ENCODE assay signal across 7 cellular contexts in the genomic region with DNA sequence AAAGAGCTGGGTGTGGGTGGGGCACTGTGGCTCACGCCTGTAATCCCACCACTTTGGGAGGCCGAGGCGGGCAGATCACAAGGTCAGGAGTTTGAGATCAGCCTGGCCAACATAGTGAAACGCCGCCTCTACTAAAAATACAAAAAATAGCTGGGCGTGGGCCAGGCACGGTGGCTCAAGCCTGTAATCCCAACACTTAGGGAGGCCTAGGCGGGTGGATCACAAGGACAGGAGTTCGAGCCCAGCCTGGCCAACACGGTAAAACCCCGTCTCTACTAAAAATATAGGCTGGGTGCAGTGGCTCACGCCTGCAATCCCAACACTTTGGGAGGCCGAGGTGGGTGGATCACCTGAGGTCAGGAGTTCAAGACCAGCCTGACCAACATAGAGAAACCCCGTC. TPM values are rescaled to one million over a fixed set of nuclear protein-coding genes. Genes with fewer than 3 reads are reported as not detected.
A peak's percentile ranks its signal among the peaks of the same experiment; 100 is the strongest.
DNase-seq lines count a peak whose midpoint lies in the region; ATAC-seq and TF ChIP-seq lines count a peak whose summit lies in the region.
"Not testable (repeated sequence)": the region's sequence is repeated elsewhere in the genome, so short reads cannot be mapped to it uniquely, and the experiment has no call there.

No MANE protein-coding gene starts in this region.

- H3K27me3 Mint-ChIP-seq in MCF 10A (ENCODE audit: insufficient read depth, unreplicated experiment); naive B cell: not testable (repeated sequence)

- peaks cover 14% of the 10 kb centered on the region for H3K4me1 Mint-ChIP-seq in MCF 10A (ENCODE audit: insufficient read depth, unreplicated experiment)
- peaks cover 46 to 75% (median 73%) of the 10 kb centered on the region in 3 donors for H3K4me1 Mint-ChIP-seq in naive B cell

- TSS peak; percentile 10 for BruUV-seq in MCF 10A (replicated peaks; lab: Mats Ljungman, UMichigan)

- CTCF ChIA-PET in HEK293 (lab: Yijun Ruan, JAX), result not testable (repeated sequence)
- CTCF ChIA-PET in MCF 10A (lab: Yijun Ruan, JAX), result interaction anchor here (0.6 to 1.5 kb wide), 3 partner anchors 8 to 207 kb away, joined by 3 to 6 read pairs (median 3); no protein-coding TSS in a partner anchor

- not testable (repeated sequence) for H3K9me3 ChIP-seq in HEK293 (ENCODE audit: control insufficient read depth, insufficient read depth, low read depth, low read length); RWPE2 (ENCODE audit: severe bottlenecking); left ventricle myocardium inferior (replicated peaks); spleen

- not testable (repeated sequence) for TF ChIP-seq CTCF in HEK293 (tag by site-specific recombination; IDR thresholded peaks at IDR 0.05); RWPE2 (IDR thresholded peaks at IDR 0.05; ENCODE audit: poor library complexity, severe bottlenecking); MCF 10A (IDR thresholded peaks at IDR 0.05; ENCODE audit: unreplicated experiment); left ventricle myocardium inferior (IDR thresholded peaks at IDR 0.05; ENCODE audit: borderline replicate concordance); spleen (IDR thresholded peaks at IDR 0.05 in 8 of 11, conservative IDR thresholded peaks at IDR 0.05 in 3 of 11)

- ATAC-seq in RWPE2 (ENCODE audit: low read depth); naive B cell (ENCODE audit: low read depth in 2 of 2): not testable (repeated sequence)

- not testable (repeated sequence) for H3K36me3 ChIP-seq in HEK293 (ENCODE audit: control insufficient read depth in 2 of 2, insufficient read depth in 1 of 2, low read length in 2 of 2); left ventricle myocardium inferior; spleen
- H3K36me3 ChIP-seq in RWPE2 (ENCODE audit: low read depth), result peaks cover 27% of the 10 kb centered on the region

- DNase-seq in RWPE2 (ENCODE audit: low spot score) (peak; percentile 6), left ventricle myocardium inferior (peak; percentile 2), posterior vena cava (ENCODE audit: low spot score) (peak; percentile 61), spleen (peak; percentile 31)
- DNase-seq in MCF 10A (ENCODE audit: unreplicated experiment); naive B cell: not testable (repeated sequence)

- POLR2A ChIA-PET in HEK293 (lab: Yijun Ruan, JAX); MCF 10A (lab: Yijun Ruan, JAX): not testable (repeated sequence)

- not testable (repeated sequence) for H3K36me3 Mint-ChIP-seq in MCF 10A (ENCODE audit: insufficient read depth, unreplicated experiment); naive B cell

- intact Hi-C loops in MCF 10A (cut with micrococcal nuclease); left ventricle myocardium inferior (cut with micrococcal nuclease); spleen (cut with DNase I; ENCODE audit: low total_unique reads): not testable (repeated sequence)
- intact Hi-C loops in posterior vena cava (cut with DNase I), result loop anchor here in 1 of 2 donors (5.0 kb wide), 1 partner anchor 131 kb away; no protein-coding TSS in a partner anchor

- H3K4me3 ChIP-seq in HEK293 (ENCODE audit: low read depth, low read length); RWPE2 (ENCODE audit: severe bottlenecking); left ventricle myocardium inferior; spleen: not testable (repeated sequence)

- not testable (repeated sequence) for H3K9me3 Mint-ChIP-seq in MCF 10A (ENCODE audit: unreplicated experiment); naive B cell

- not testable (repeated sequence) for TF ChIP-seq POLR2A in spleen (IDR thresholded peaks at IDR 0.05)

- not testable (repeated sequence) for H3K4me1 ChIP-seq in HEK293 (ENCODE audit: control insufficient read depth, insufficient read depth, low read length); RWPE2 (ENCODE audit: insufficient read depth, poor library complexity, severe bottlenecking)
- H3K4me1 ChIP-seq in left ventricle myocardium inferior, result peaks cover 27% of the 10 kb centered on the region
- H3K4me1 ChIP-seq in spleen, result peaks cover 22 to 69% (median 34%) of the 10 kb centered on the region in 6 donors

- 83 to 91% (median 90%) methylated on average over 14 of the region's 14 CpGs for WGBS in spleen, 5 donors

- not testable (repeated sequence) for H3K27ac Mint-ChIP-seq in MCF 10A (ENCODE audit: low read depth, unreplicated experiment)
- H3K27ac Mint-ChIP-seq in naive B cell, result peak overlapping the region in 3 of 6 donors; percentile 24 to 53 (median 47)

- not testable (repeated sequence) for H3K4me3 Mint-ChIP-seq in MCF 10A (ENCODE audit: unreplicated experiment)
- H3K4me3 Mint-ChIP-seq in naive B cell, result peak overlapping the region; percentile 24 to 94 (median 88)

- not testable (repeated sequence) for H3K27ac ChIP-seq in HEK293 (ENCODE audit: extremely low read depth, low read depth, low read length); RWPE2 (ENCODE audit: poor library complexity, severe bottlenecking); left ventricle myocardium inferior (replicated peaks); spleen

- not testable (repeated sequence) for H3K27me3 ChIP-seq in RWPE2 (ENCODE audit: insufficient read depth, poor library complexity, severe bottlenecking); left ventricle myocardium inferior (ENCODE audit: low read depth)
- H3K27me3 ChIP-seq in spleen (replicated peaks in 1 of 7), result peaks cover 0 to 45% (median 17%) of the 10 kb centered on the region in 7 donors

TF ChIP-seq in HEK293, 187 proteins besides CTCF, POLR2A, EP300 and RAD21:
- peak; percentile 19; the same call in 1 of the 2 replicates for TF ChIP-seq KLF1 (tag by site-specific recombination; IDR thresholded peaks at IDR 0.05)

RNA-seq across cellular contexts. Expression of gene VAV2, which starts 3.4 kb away (rescaled TPM):
- total RNA-seq in MCF 10A (2022) (29.9 and 31.0 TPM in 2 replicates), left ventricle myocardium inferior (4.1 TPM), posterior vena cava (10 to 100 TPM; 12.9 to 17.9 TPM), spleen (10 to 100 TPM; 17.9 to 39.2 (median 31.3) TPM)
- polyA plus RNA-seq in naive B cell (ENCODE audit: low read depth in 6 of 6) (10 to 100 TPM in 5 of 6 donors, 1 to 10 TPM in 1; 5.7 to 33.3 (median 15.2) TPM), spleen (10 to 100 TPM; 14.2 to 25.0 (median 15.0) TPM)

RNA-seq across cellular contexts. Expression of gene BRD3OS, which starts 36.5 kb away (rescaled TPM):
- total RNA-seq in MCF 10A (2022), result 13.3 and 15.2 TPM in 2 replicates
- total RNA-seq in left ventricle myocardium inferior, result 5.7 TPM
- 10 to 100 TPM; 31.3 to 45.1 (median 35.9) TPM for polyA plus RNA-seq in naive B cell (ENCODE audit: low read depth in 6 of 6)
- total RNA-seq in posterior vena cava, result 10 to 100 TPM; 11.9 to 14.3 TPM
- 10 to 100 TPM in 5 of 7 donors, 1 to 10 TPM in 2; 9.5 to 13.2 (median 11.3) TPM for total RNA-seq in spleen
- 10 to 100 TPM in 1 of 3 donors, 1 to 10 TPM in 2; 6.9 to 10.2 (median 9.8) TPM for polyA plus RNA-seq in spleen
